In the genomic region with DNA sequence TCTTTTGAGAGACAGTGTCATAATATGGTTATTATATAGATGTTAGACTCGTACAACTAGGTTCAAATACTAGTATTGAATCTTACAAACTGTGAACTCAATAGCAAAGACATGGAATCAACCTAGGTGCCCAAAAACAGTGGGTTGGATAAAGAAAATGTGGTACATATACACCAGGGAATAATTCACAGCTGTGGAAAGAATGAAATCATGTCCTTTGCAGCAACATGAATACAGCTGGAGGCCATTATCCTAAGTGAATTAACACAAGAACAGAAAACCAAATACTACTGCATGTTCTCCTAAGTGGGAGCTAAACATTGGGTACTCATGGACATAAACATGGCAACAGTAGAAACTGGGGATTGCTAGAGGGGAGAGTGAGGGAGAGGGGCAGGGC, we compare ENCODE assay signal across 26 cellular contexts.
"Had no signal": no experiment of that assay in that cellular context is flagged by ENCODE, and none has a peak within 500 bp of the region (broad histone marks: within the 10 kb centered on the region; RNA-seq: fewer than 3 reads in every experiment).

No MANE protein-coding gene starts in this region.

- ATAC-seq: gastroesophageal sphincter; left lobe of liver; mucosa of descending colon; natural killer cell treated with Interleukin-12 subunit alpha and Interleukin-12 subunit beta and Interleukin-15 and Interleukin-18, amount 100 ng/mL, for 72 hours; pancreas; right lobe of liver; stimulated activated naive CD8-positive, alpha-beta T cell treated with anti-CD3 and anti-CD28 coated beads, Interleukin-15, Interleukin-2, amounts not matched to agents 100 U/mL and 50 U/mL, for 24 hours had no signal

- H3K27me3 Mint-ChIP-seq: naive B cell; natural killer cell treated with Interleukin-12 subunit alpha and Interleukin-12 subunit beta and Interleukin-15 and Interleukin-18, amount 100 ng/mL, for 72 hours; type B pancreatic cell had no signal

- H3K9me3 ChIP-seq: gastroesophageal sphincter, heart left ventricle, mucosa of descending colon, neutrophil, pancreas, right lobe of liver, testis, tibial artery had no signal

- H3K36me3 Mint-ChIP-seq: natural killer cell treated with Interleukin-12 subunit alpha and Interleukin-12 subunit beta and Interleukin-15 and Interleukin-18, amount 100 ng/mL, for 72 hours had no signal

- H3K27ac Mint-ChIP-seq: natural killer cell treated with Interleukin-12 subunit alpha and Interleukin-12 subunit beta and Interleukin-15 and Interleukin-18, amount 100 ng/mL, for 72 hours; type B pancreatic cell had no signal

- H3K27me3 ChIP-seq: dorsolateral prefrontal cortex, gastroesophageal sphincter, heart left ventricle, hepatocyte, neutrophil, pancreas, right lobe of liver, testis, tibial artery had no signal

- H3K27ac ChIP-seq: dorsolateral prefrontal cortex, gastroesophageal sphincter, hepatocyte, neutrophil, pancreas, right lobe of liver, testis, tibial artery had no signal

- FAIRE-seq: colon, kidney, pancreas, small intestine had no signal

- H2AFZ ChIP-seq: hepatocyte had no signal

- H3K4me2 ChIP-seq: hepatocyte had no signal

- H3K9me3 Mint-ChIP-seq: mesothelial cell of epicardium; naive B cell; natural killer cell treated with Interleukin-12 subunit alpha and Interleukin-12 subunit beta and Interleukin-15 and Interleukin-18, amount 100 ng/mL, for 72 hours; neural crest cell; type B pancreatic cell had no signal

- H3K4me1 ChIP-seq: right lobe of liver had no signal

- H3K4me3 Mint-ChIP-seq: mesothelial cell of epicardium; naive B cell; natural killer cell treated with Interleukin-12 subunit alpha and Interleukin-12 subunit beta and Interleukin-15 and Interleukin-18, amount 100 ng/mL, for 72 hours; neural crest cell; type B pancreatic cell had no signal

- DNase-seq: dorsolateral prefrontal cortex; effector CD4-positive, alpha-beta T cell; foreskin fibroblast; heart left ventricle; kidney; mesenchymal stem cell; mucosa of descending colon; naive B cell; pancreas; right lobe of liver; small intestine; stimulated activated CD4-positive, alpha-beta T cell treated with anti-CD3 and anti-CD28 coated beads, Interleukin-15, amount 100 ng/mL, for 24 hours; stimulated activated CD4-positive, alpha-beta T cell treated with anti-CD3 and anti-CD28 coated beads, Interleukin-2, amount 100 ng/mL, for 48 hours; stimulated activated naive CD8-positive, alpha-beta T cell treated with anti-CD3 and anti-CD28 coated beads, Interleukin-15, Interleukin-2, amounts not matched to agents 100 U/mL and 50 U/mL, for 24 hours; substantia nigra; testis; tibial artery had no signal

- H3K36me3 ChIP-seq: gastroesophageal sphincter, neutrophil, pancreas, right lobe of liver had no signal

- H3K4me3 ChIP-seq: dorsolateral prefrontal cortex, gastroesophageal sphincter, heart left ventricle, hepatocyte, mucosa of descending colon, pancreas, right lobe of liver, testis, tibial artery had no signal
